19 cellular contexts compared by ENCODE assay signal in the genomic region with DNA sequence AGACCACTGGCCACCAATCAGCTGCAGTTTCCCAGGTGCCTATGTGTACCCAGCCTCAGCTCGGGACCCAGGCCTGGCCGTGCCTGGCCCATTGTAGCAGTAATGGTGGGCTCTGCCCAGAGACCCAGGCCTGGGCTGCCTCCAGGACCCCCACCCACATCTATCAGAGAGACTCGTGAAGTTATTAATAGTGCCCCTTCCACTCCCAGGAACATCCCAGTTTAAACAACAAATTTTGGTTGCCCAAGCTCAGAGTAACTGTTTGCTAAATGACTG. TPM values are rescaled to one million over a fixed set of nuclear protein-coding genes. Genes with fewer than 3 reads are reported as not detected.
A peak's percentile ranks its signal among the peaks of the same experiment; 100 is the strongest.
DNase-seq lines count a peak whose midpoint lies in the region; ATAC-seq and TF ChIP-seq lines count a peak whose summit lies in the region.
"Had no signal": no experiment of that assay in that cellular context is flagged by ENCODE, and none has a peak within 500 bp of the region (broad histone marks: within the 10 kb centered on the region; RNA-seq: fewer than 3 reads in every experiment).

No MANE protein-coding gene starts in this region.

- POLR2A ChIA-PET in activated CD4-positive, alpha-beta T cell treated with anti-CD3 and anti-CD28 coated beads, Interleukin-2, amount 10 ng/mL, durations not matched to agents 7 days and 5 days (lab: Charles Lee), result no interaction called here

- DNase-seq in activated CD4-positive, alpha-beta T cell treated with anti-CD3 and anti-CD28 coated beads, Interleukin-2, amount 10 ng/mL, durations not matched to agents 7 days and 5 days, result no peak
- DNase-seq in activated CD4-positive, alpha-beta T cell treated with anti-CD3 and anti-CD28 coated beads, Interleukin-2, amount 50 U/mL, for 4 hours, result no peak
- no peak for DNase-seq in T-helper 17 cell
- no peak for DNase-seq in neural progenitor cell (ENCODE audit: low spot score)
- DNase-seq in NCI-H1417 (lab: John Stamatoyannopoulos, UW), result no peak
- no peak for DNase-seq in NCI-H82 treated with DMSO at 0.1 percent for 48 hours (lab: John Stamatoyannopoulos, UW; ENCODE audit: unreplicated experiment)
- DNase-seq in NCI-H345 treated with DMSO at 0.1 percent for 48 hours (lab: John Stamatoyannopoulos, UW; ENCODE audit: unreplicated experiment), result no peak
- DNase-seq: 8988T, DND-41, GDM1, MV-4-11, NCI-H1417 treated with DMSO at 0.1 percent for 48 hours, NCI-H1930, NCI-H446 treated with DMSO at 0.1 percent for 48 hours, SHP77, SK-N-SH had no signal

- H3K4me1 Mint-ChIP-seq in activated CD4-positive, alpha-beta T cell treated with anti-CD3 and anti-CD28 coated beads, Interleukin-2, amount 10 ng/mL, durations not matched to agents 7 days and 5 days, result peaks cover 51% of the 10 kb centered on the region
- H3K4me1 Mint-ChIP-seq in IgD-negative memory B cell (peaks cover 57 to 72% (median 69%) of the 10 kb centered on the region in 3 donors), T-helper 17 cell (peaks cover 26% of the 10 kb centered on the region), neural progenitor cell (peaks cover 2% of the 10 kb centered on the region)

- H4K20me1 ChIP-seq in neural progenitor cell (ENCODE audit: low read depth), result no peaks in the 10 kb centered on the region

- H3K9ac ChIP-seq in neural progenitor cell, result no peak overlapping the region
- H3K9ac ChIP-seq: SK-N-SH had no signal

- no peaks in the 10 kb centered on the region for H3K36me3 ChIP-seq in neural progenitor cell

- H3K4me1 ChIP-seq in neural progenitor cell, result peaks cover 3% of the 10 kb centered on the region

- no peak overlapping the region for H3K27ac ChIP-seq in neural progenitor cell

- CTCF ChIA-PET in activated CD4-positive, alpha-beta T cell treated with anti-CD3 and anti-CD28 coated beads, Interleukin-2, amount 10 ng/mL, durations not matched to agents 7 days and 5 days (lab: Charles Lee), result interaction anchor here (0.5 to 1.4 kb wide), 2 partner anchors 46 to 1031 kb away, joined by 4 to 5 read pairs; no protein-coding TSS in a partner anchor

- TF ChIP-seq CTCF in neural progenitor cell (IDR thresholded peaks at IDR 0.05), result no peak

- no peak overlapping the region for H3K4me3 Mint-ChIP-seq in activated CD4-positive, alpha-beta T cell treated with anti-CD3 and anti-CD28 coated beads, Interleukin-2, amount 10 ng/mL, durations not matched to agents 7 days and 5 days
- H3K4me3 Mint-ChIP-seq in IgD-negative memory B cell, result peak overlapping the region in 3 of 4 donors; percentile 54 to 86 (median 68)
- H3K4me3 Mint-ChIP-seq in T-helper 17 cell, result no peak overlapping the region
- H3K4me3 Mint-ChIP-seq in neural progenitor cell, result no peak overlapping the region

- no peak for ATAC-seq in T-helper 17 cell

- H3K9me3 Mint-ChIP-seq in activated CD4-positive, alpha-beta T cell treated with anti-CD3 and anti-CD28 coated beads, Interleukin-2, amount 10 ng/mL, durations not matched to agents 7 days and 5 days, result no peaks in the 10 kb centered on the region
- no peaks in the 10 kb centered on the region for H3K9me3 Mint-ChIP-seq in IgD-negative memory B cell
- H3K9me3 Mint-ChIP-seq in neural progenitor cell, result no peaks in the 10 kb centered on the region

- no peak overlapping the region for H3K4me3 ChIP-seq in neural progenitor cell

- H3K27me3 Mint-ChIP-seq in activated CD4-positive, alpha-beta T cell treated with anti-CD3 and anti-CD28 coated beads, Interleukin-2, amount 10 ng/mL, durations not matched to agents 7 days and 5 days, result peaks cover 6% of the 10 kb centered on the region
- H3K27me3 Mint-ChIP-seq in IgD-negative memory B cell, result peaks cover 6% of the 10 kb centered on the region
- peaks cover 4% of the 10 kb centered on the region for H3K27me3 Mint-ChIP-seq in T-helper 17 cell
- H3K27me3 Mint-ChIP-seq in neural progenitor cell (ENCODE audit: insufficient read depth, low read depth), result peaks cover 9% of the 10 kb centered on the region

- no peaks in the 10 kb centered on the region for H3F3A ChIP-seq in neural progenitor cell (ENCODE audit: low read depth)

- H3K79me2 ChIP-seq in neural progenitor cell (ENCODE audit: low read depth), result no peaks in the 10 kb centered on the region

- peaks cover 20% of the 10 kb centered on the region for H3K27me3 ChIP-seq in neural progenitor cell

- H3K9me3 ChIP-seq in T-helper 17 cell (ENCODE audit: control insufficient read depth, low read length, poor library complexity, severe bottlenecking) (no peaks in the 10 kb centered on the region), neural progenitor cell (ENCODE audit: low read depth) (no peaks in the 10 kb centered on the region)
- H3K9me3 ChIP-seq: SK-N-SH had no signal

- H3K4me2 ChIP-seq in neural progenitor cell, result no peak overlapping the region
- H3K4me2 ChIP-seq: SK-N-SH had no signal

- no peaks in the 10 kb centered on the region for H3K36me3 Mint-ChIP-seq in activated CD4-positive, alpha-beta T cell treated with anti-CD3 and anti-CD28 coated beads, Interleukin-2, amount 10 ng/mL, durations not matched to agents 7 days and 5 days (ENCODE audit: low read depth)
- H3K36me3 Mint-ChIP-seq in IgD-negative memory B cell (no peaks in the 10 kb centered on the region), T-helper 17 cell (ENCODE audit: low read depth) (no peaks in the 10 kb centered on the region), neural progenitor cell (no peaks in the 10 kb centered on the region)

- no peak overlapping the region for H2AFZ ChIP-seq in neural progenitor cell (replicated peaks)

- peak overlapping the region; percentile 77 for H3K27ac Mint-ChIP-seq in activated CD4-positive, alpha-beta T cell treated with anti-CD3 and anti-CD28 coated beads, Interleukin-2, amount 10 ng/mL, durations not matched to agents 7 days and 5 days
- peak overlapping the region; percentile 72 to 97 (median 86) for H3K27ac Mint-ChIP-seq in IgD-negative memory B cell
- H3K27ac Mint-ChIP-seq in T-helper 17 cell, result peak overlapping the region; percentile 24
- peak overlapping the region; percentile 33 for H3K27ac Mint-ChIP-seq in neural progenitor cell

RNA-seq across cellular contexts. Expression of a gene that starts 42.5 kb away (rescaled TPM):
- not detected for total RNA-seq in activated CD4-positive, alpha-beta T cell treated with anti-CD3 and anti-CD28 coated beads, Interleukin-2, amount 10 ng/mL, durations not matched to agents 7 days and 5 days
- 195 TPM for polyA plus RNA-seq in IgD-negative memory B cell
- total RNA-seq in T-helper 17 cell (1 to 10 TPM in 1 of 2 donors, not detected in 1; 1.9 TPM), neural progenitor cell (ENCODE audit: low replicate concordance) (not detected in 2 replicates)
- total RNA-seq: H7 had no signal
- polyA plus RNA-seq: BJ, SK-N-SH had no signal

Comparison
In these comparisons a context has a peak if more than half of its experiments do, and no peak if none do; other contexts are left out.
1. H3K27ac Mint-ChIP-seq: peak in every context shown above with its lines; median percentile 86 in IgD-negative memory B cell; 77 in activated CD4-positive, alpha-beta T cell treated with anti-CD3 and anti-CD28 coated beads, Interleukin-2, amount 10 ng/mL, durations not matched to agents 7 days and 5 days; 33 in neural progenitor cell; 24 in T-helper 17 cell.
2. H3K4me3 Mint-ChIP-seq: peak in IgD-negative memory B cell (3 of 4); none in activated CD4-positive, alpha-beta T cell treated with anti-CD3 and anti-CD28 coated beads, Interleukin-2, amount 10 ng/mL, durations not matched to agents 7 days and 5 days (single experiment), T-helper 17 cell (single experiment) and neural progenitor cell (single experiment).